10 cellular contexts compared by ENCODE assay signal in the genomic region with DNA sequence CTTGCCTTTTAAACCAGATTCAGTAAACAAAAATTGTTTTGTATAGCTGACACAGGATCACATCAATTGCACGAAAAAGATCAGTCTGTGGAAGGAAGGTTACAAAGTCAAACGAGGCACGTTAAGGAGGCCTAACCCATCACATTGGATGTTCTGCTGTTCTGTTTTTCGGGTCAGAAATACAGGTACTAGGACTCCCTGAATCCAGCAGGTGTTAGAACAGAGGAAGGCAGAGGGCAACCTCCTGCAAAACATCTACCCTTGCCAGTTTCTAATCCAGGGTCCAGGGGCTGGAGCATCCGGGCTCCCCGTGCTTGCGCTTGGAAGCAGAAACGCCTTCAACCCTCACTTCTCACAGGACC.
DNase-seq lines count a peak whose midpoint lies in the region; ATAC-seq and TF ChIP-seq lines count a peak whose summit lies in the region.
"Had no signal": no experiment of that assay in that cellular context is flagged by ENCODE, and none has a peak within 500 bp of the region (broad histone marks: within the 10 kb centered on the region; RNA-seq: fewer than 3 reads in every experiment).

No MANE protein-coding gene starts in this region.

- H3K4me3 ChIP-seq in A673 (ENCODE audit: low read depth, low read length, poor library complexity, severe bottlenecking) (peak overlapping the region; percentile 41), GM23338 (peak overlapping the region; percentile 76), ectodermal cell (ENCODE audit: insufficient read depth, low read depth, low read length) (peak overlapping the region; percentile 54), neural cell (ENCODE audit: low read length) (peak overlapping the region; percentile 71), Peyer's patch (peak overlapping the region in 2 of 4 donors; percentile 42 to 48)

- TF ChIP-seq POLR2A in Peyer's patch (IDR thresholded peaks at IDR 0.05): no peak

- WGBS in ectodermal cell, 2 experiments: 36 to 40% methylated on average over 8 of the region's 8 CpGs

- no peak for TF ChIP-seq EP300 in neural cell (conservative IDR thresholded peaks at IDR 0.05; ENCODE audit: poor library complexity, severe bottlenecking)

- H3K4me1 ChIP-seq in A673 (ENCODE audit: insufficient read depth, low read length, poor library complexity, severe bottlenecking) (no peaks in the 10 kb centered on the region), GM23338 (ENCODE audit: insufficient read depth) (peaks cover 3% of the 10 kb centered on the region; the same call in 1 of the 2 replicates), ectodermal cell (ENCODE audit: control insufficient read depth, insufficient read depth, low read length) (no peaks in the 10 kb centered on the region), Peyer's patch (peaks cover 0 to 6% (median 0%) of the 10 kb centered on the region in 4 donors)
- H3K4me1 ChIP-seq: gastrocnemius medialis had no signal

- no peak for TF ChIP-seq RAD21 in neural cell (conservative IDR thresholded peaks at IDR 0.05)

- H3K27me3 ChIP-seq in A673 (replicated peaks; ENCODE audit: insufficient read depth, low read depth, low read length, poor library complexity) (peaks cover 7% of the 10 kb centered on the region), GM23338 (ENCODE audit: insufficient read depth) (peaks cover 12% of the 10 kb centered on the region), ectodermal cell (ENCODE audit: control insufficient read depth, insufficient read depth, low read length, poor library complexity, severe bottlenecking) (peaks cover 13% of the 10 kb centered on the region), neural cell (ENCODE audit: insufficient read depth, low read depth, low read length) (no peaks in the 10 kb centered on the region), Peyer's patch (no peaks in the 10 kb centered on the region)

- H3K4me3 Mint-ChIP-seq in GM23338: peak overlapping the region; percentile 86

- POLR2A ChIA-PET in A673 (lab: Charles Lee; ENCODE audit: low non-redundant PET): no interaction called here

- TF ChIP-seq CTCF in A673 (conservative IDR thresholded peaks at IDR 0.05; ENCODE audit: low read depth, low read length): no peak
- TF ChIP-seq CTCF in GM23338 (conservative IDR thresholded peaks at IDR 0.05; ENCODE audit: low read depth in 2 of 2): no peak
- no peak for TF ChIP-seq CTCF in neural cell (IDR thresholded peaks at IDR 0.05; ENCODE audit: poor library complexity, severe bottlenecking)
- no peak for TF ChIP-seq CTCF in Peyer's patch (IDR thresholded peaks at IDR 0.05)

- H3K79me2 ChIP-seq in GM23338 (replicated peaks; ENCODE audit: insufficient read depth) (no peaks in the 10 kb centered on the region), neural cell (replicated peaks; ENCODE audit: insufficient read depth, low read length) (no peaks in the 10 kb centered on the region)

- H3F3A ChIP-seq in GM23338 (replicated peaks; ENCODE audit: low read depth) (no peaks in the 10 kb centered on the region), neural cell (ENCODE audit: insufficient read depth, low read length, poor library complexity, severe bottlenecking) (no peaks in the 10 kb centered on the region)

- peaks cover 3% of the 10 kb centered on the region; the same call in 1 of the 3 replicates for H3K4me1 Mint-ChIP-seq in GM23338

- peaks cover 10% of the 10 kb centered on the region; the same call in 2 of the 3 replicates for H3K9me3 Mint-ChIP-seq in GM23338

- H3K9me3 ChIP-seq in A673 (ENCODE audit: low read depth, low read length, poor library complexity, severe bottlenecking) (no peaks in the 10 kb centered on the region), ectodermal cell (ENCODE audit: control insufficient read depth, low read length) (no peaks in the 10 kb centered on the region), neural cell (ENCODE audit: low read length) (no peaks in the 10 kb centered on the region), Peyer's patch (no peaks in the 10 kb centered on the region)
- H3K9me3 ChIP-seq: gastrocnemius medialis had no signal

- no peak overlapping the region for H3K27ac Mint-ChIP-seq in GM23338
- H3K27ac Mint-ChIP-seq: stimulated activated memory B cell treated with anti-CD40 and anti-IgM and Interleukin-4, amounts not matched to agents 10 μg/mL and 1 μg/mL and 100 μg/mL, for 72 hours had no signal

- peak overlapping the region; percentile 98 for H2AFZ ChIP-seq in GM23338
- H2AFZ ChIP-seq in neural cell (ENCODE audit: low read depth, low read length): no peak overlapping the region

- no TSS peak for BruUV-seq in A673 (replicated peaks; lab: Mats Ljungman, UMichigan)

- H3K36me3 Mint-ChIP-seq in GM23338 (ENCODE audit: low read depth): no peaks in the 10 kb centered on the region
- H3K36me3 Mint-ChIP-seq: stimulated activated memory B cell treated with anti-CD40 and anti-IgM and Interleukin-4, amounts not matched to agents 10 μg/mL and 1 μg/mL and 100 μg/mL, for 72 hours had no signal

- H3K27ac ChIP-seq in A673 (ENCODE audit: low read depth, low read length, poor library complexity, severe bottlenecking) (no peak overlapping the region), GM23338 (ENCODE audit: low read depth) (no peak overlapping the region), ectodermal cell (ENCODE audit: insufficient read depth, low read depth, low read length, poor library complexity, severe bottlenecking) (no peak overlapping the region), neural cell (ENCODE audit: low read length) (no peak overlapping the region), Peyer's patch (no peak overlapping the region)
- H3K27ac ChIP-seq: gastrocnemius medialis had no signal

- peaks cover 8% of the 10 kb centered on the region for H3K27me3 Mint-ChIP-seq in GM23338 (ENCODE audit: insufficient read depth, low read depth, poor library complexity)

- H3K36me3 ChIP-seq in A673 (ENCODE audit: insufficient read depth, low read length, poor library complexity, severe bottlenecking) (no peaks in the 10 kb centered on the region), GM23338 (ENCODE audit: insufficient read depth) (no peaks in the 10 kb centered on the region), ectodermal cell (ENCODE audit: control insufficient read depth, insufficient read depth, low read length) (no peaks in the 10 kb centered on the region), neural cell (ENCODE audit: insufficient read depth, low read length) (no peaks in the 10 kb centered on the region), Peyer's patch (no peaks in the 10 kb centered on the region)
- H3K36me3 ChIP-seq: gastrocnemius medialis had no signal

- H3K9me2 ChIP-seq in GM23338 (ENCODE audit: insufficient read depth) (no peaks in the 10 kb centered on the region), neural cell (ENCODE audit: insufficient read depth, low read length) (no peaks in the 10 kb centered on the region)

- peak overlapping the region; percentile 66 for H3K9ac ChIP-seq in neural cell (ENCODE audit: low read length)

- intact Hi-C loops in A673 (cut with micrococcal nuclease; ENCODE audit: unreplicated experiment): loop anchor here (10.0 kb wide), 1 partner anchor 242 kb away; no protein-coding TSS in a partner anchor

- H4K20me1 ChIP-seq in GM23338 (replicated peaks; ENCODE audit: insufficient read depth) (no peaks in the 10 kb centered on the region), neural cell (ENCODE audit: insufficient read depth) (no peaks in the 10 kb centered on the region)

- CTCF ChIA-PET in A673 (lab: Charles Lee): interaction anchor here (0.5 kb wide), 1 partner anchor 17 kb away, joined by 3 read pairs; no protein-coding TSS in a partner anchor

- H3K4me2 ChIP-seq in GM23338 (peak overlapping the region; percentile 90), neural cell (ENCODE audit: low read length) (peak overlapping the region; percentile 45)

- DNase-seq in A673 (ENCODE audit: low spot score): no peak
- no peak for DNase-seq in GM23338 (ENCODE audit: low spot score)
- no peak for DNase-seq in cortex of kidney (lab: John Stamatoyannopoulos, UW)
- no peak for DNase-seq in NCI-H446 treated with DMSO at 0.1 percent for 48 hours (lab: John Stamatoyannopoulos, UW)
- no peak for DNase-seq in GF-D8 (lab: John Stamatoyannopoulos, UW)
- DNase-seq in Peyer's patch: no peak
- DNase-seq: gastrocnemius medialis had no signal

- ATAC-seq in GM23338: no peak
- ATAC-seq: gastrocnemius medialis had no signal

TF ChIP-seq in neural cell, 6 proteins besides CTCF, POLR2A, EP300 and RAD21:
- TF ChIP-seq, protein P1, sequence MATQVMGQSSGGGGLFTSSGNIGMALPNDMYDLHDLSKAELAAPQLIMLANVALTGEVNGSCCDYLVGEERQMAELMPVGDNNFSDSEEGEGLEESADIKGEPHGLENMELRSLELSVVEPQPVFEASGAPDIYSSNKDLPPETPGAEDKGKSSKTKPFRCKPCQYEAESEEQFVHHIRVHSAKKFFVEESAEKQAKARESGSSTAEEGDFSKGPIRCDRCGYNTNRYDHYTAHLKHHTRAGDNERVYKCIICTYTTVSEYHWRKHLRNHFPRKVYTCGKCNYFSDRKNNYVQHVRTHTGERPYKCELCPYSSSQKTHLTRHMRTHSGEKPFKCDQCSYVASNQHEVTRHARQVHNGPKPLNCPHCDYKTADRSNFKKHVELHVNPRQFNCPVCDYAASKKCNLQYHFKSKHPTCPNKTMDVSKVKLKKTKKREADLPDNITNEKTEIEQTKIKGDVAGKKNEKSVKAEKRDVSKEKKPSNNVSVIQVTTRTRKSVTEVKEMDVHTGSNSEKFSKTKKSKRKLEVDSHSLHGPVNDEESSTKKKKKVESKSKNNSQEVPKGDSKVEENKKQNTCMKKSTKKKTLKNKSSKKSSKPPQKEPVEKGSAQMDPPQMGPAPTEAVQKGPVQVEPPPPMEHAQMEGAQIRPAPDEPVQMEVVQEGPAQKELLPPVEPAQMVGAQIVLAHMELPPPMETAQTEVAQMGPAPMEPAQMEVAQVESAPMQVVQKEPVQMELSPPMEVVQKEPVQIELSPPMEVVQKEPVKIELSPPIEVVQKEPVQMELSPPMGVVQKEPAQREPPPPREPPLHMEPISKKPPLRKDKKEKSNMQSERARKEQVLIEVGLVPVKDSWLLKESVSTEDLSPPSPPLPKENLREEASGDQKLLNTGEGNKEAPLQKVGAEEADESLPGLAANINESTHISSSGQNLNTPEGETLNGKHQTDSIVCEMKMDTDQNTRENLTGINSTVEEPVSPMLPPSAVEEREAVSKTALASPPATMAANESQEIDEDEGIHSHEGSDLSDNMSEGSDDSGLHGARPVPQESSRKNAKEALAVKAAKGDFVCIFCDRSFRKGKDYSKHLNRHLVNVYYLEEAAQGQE (IDR thresholded peaks at IDR 0.05; ENCODE audit: borderline replicate concordance): no peak
- TF ChIP-seq MXI1 (conservative IDR thresholded peaks at IDR 0.05; ENCODE audit: poor library complexity, severe bottlenecking) (no peak), EZH2 (IDR thresholded peaks at IDR 0.05; ENCODE audit: borderline replicate concordance, insufficient read depth, low read length, poor library complexity, severe bottlenecking) (no peak), TAF1 (IDR thresholded peaks at IDR 0.05; ENCODE audit: low read depth) (no peak), POLR2AphosphoS5 (IDR thresholded peaks at IDR 0.05) (no peak), SMC3 (conservative IDR thresholded peaks at IDR 0.05; ENCODE audit: poor library complexity) (no peak)
TF ChIP-seq in neural cell: peak in this region for 0.
